21 cellular contexts compared by ENCODE assay signal in genomic region chr17:77892031-77892430, GRCh38.
"Had no signal": no experiment of that assay in that cellular context is flagged by ENCODE, and none has a peak within 500 bp of the region (broad histone marks: within the 10 kb centered on the region; RNA-seq: fewer than 3 reads in every experiment).

No MANE protein-coding gene starts in this region.

- DNase-seq: activated CD4-positive, alpha-beta T cell treated with anti-CD3 and anti-CD28 coated beads, Interleukin-2, amount 50 U/mL, for 1 hour; activated CD8-positive, alpha-beta memory T cell treated with anti-CD3 and anti-CD28 coated beads, Interleukin-2, amount 50 U/mL, for 4 hours; activated T-cell treated with anti-CD3 and anti-CD28 coated beads, Interleukin-2, amount 50 U/mL, for 24 hours; brain microvascular endothelial cell; central memory CD4-positive, alpha-beta T cell; effector memory CD4-positive, alpha-beta T cell; nucleus accumbens; stimulated activated CD4-positive, alpha-beta T cell treated with anti-CD3 and anti-CD28 coated beads, Interleukin-12 subunit alpha, Interleukin-12 subunit beta, amount 100 ng/mL, for 4 hours; stimulated activated CD4-positive, alpha-beta T cell treated with anti-CD3 and anti-CD28 coated beads, Interleukin-4, amount 100 ng/mL, for 4 hours; substantia nigra; thyroid gland had no signal

- H3K27me3 ChIP-seq: ascending aorta, esophagus muscularis mucosa, thyroid gland had no signal

- H3K27me3 Mint-ChIP-seq: activated T-cell treated with anti-CD3 and anti-CD28 coated beads, Interleukin-2, amount 50 U/mL, for 24 hours; activated T-helper 17 cell treated with anti-CD3 and anti-CD28 coated beads, Interleukin-2, amount 50 U/mL, for 72 hours; natural killer cell treated with Interleukin-12 subunit alpha and Interleukin-12 subunit beta and Interleukin-15 and Interleukin-18, amount 100 ng/mL, for 72 hours; T-cell had no signal

- H3K36me3 Mint-ChIP-seq: activated naive CD4-positive, alpha-beta T cell treated with anti-CD3 and anti-CD28 coated beads, Interleukin-2, amount 50 U/mL, for 72 hours; natural killer cell treated with Interleukin-12 subunit alpha and Interleukin-12 subunit beta and Interleukin-15 and Interleukin-18, amount 100 ng/mL, for 72 hours; T-cell had no signal

- H3K9me3 Mint-ChIP-seq: activated naive CD4-positive, alpha-beta T cell treated with anti-CD3 and anti-CD28 coated beads, Interleukin-2, amount 50 U/mL, for 72 hours; activated T-cell treated with anti-CD3 and anti-CD28 coated beads, Interleukin-2, amount 50 U/mL, for 24 hours; activated T-helper 17 cell treated with anti-CD3 and anti-CD28 coated beads, Interleukin-2, amount 50 U/mL, for 72 hours; natural killer cell treated with Interleukin-12 subunit alpha and Interleukin-12 subunit beta and Interleukin-15 and Interleukin-18, amount 100 ng/mL, for 72 hours; stimulated activated naive CD8-positive, alpha-beta T cell treated with anti-CD3 and anti-CD28 coated beads, Interleukin-15, Interleukin-2, amounts not matched to agents 100 ng/mL and 50 ng/mL, for 24 hours; T-cell; T-helper 2 cell treated with Interferon-gamma antibody and Interleukin-4, amounts not matched to agents 5 μg/mL and 100 μg/mL, for 36 hours had no signal

- H3K27ac ChIP-seq: ascending aorta, brain microvascular endothelial cell, esophagus muscularis mucosa, thyroid gland, VCaP had no signal

- H3K9me3 ChIP-seq: ascending aorta, esophagus muscularis mucosa, thyroid gland had no signal

- H3K4me3 Mint-ChIP-seq: activated T-cell treated with anti-CD3 and anti-CD28 coated beads, Interleukin-2, amount 50 U/mL, for 24 hours; activated T-helper 17 cell treated with anti-CD3 and anti-CD28 coated beads, Interleukin-2, amount 50 U/mL, for 72 hours; natural killer cell treated with Interleukin-12 subunit alpha and Interleukin-12 subunit beta and Interleukin-15 and Interleukin-18, amount 100 ng/mL, for 72 hours; stimulated activated naive CD8-positive, alpha-beta T cell treated with anti-CD3 and anti-CD28 coated beads, Interleukin-15, Interleukin-2, amounts not matched to agents 100 ng/mL and 50 ng/mL, for 24 hours; T-cell; T-helper 2 cell treated with Interferon-gamma antibody and Interleukin-4, amounts not matched to agents 5 μg/mL and 100 μg/mL, for 36 hours had no signal

- H3K36me3 ChIP-seq: ascending aorta, brain microvascular endothelial cell, esophagus muscularis mucosa, thyroid gland had no signal

- H3K4me3 ChIP-seq: ascending aorta, esophagus muscularis mucosa, thyroid gland had no signal

- H3K27ac Mint-ChIP-seq: activated naive CD4-positive, alpha-beta T cell treated with anti-CD3 and anti-CD28 coated beads, Interleukin-2, amount 50 U/mL, for 72 hours; activated T-cell treated with anti-CD3 and anti-CD28 coated beads, Interleukin-2, amount 50 U/mL, for 24 hours; natural killer cell treated with Interleukin-12 subunit alpha and Interleukin-12 subunit beta and Interleukin-15 and Interleukin-18, amount 100 ng/mL, for 72 hours; stimulated activated naive CD8-positive, alpha-beta T cell treated with anti-CD3 and anti-CD28 coated beads, Interleukin-15, Interleukin-2, amounts not matched to agents 100 ng/mL and 50 ng/mL, for 24 hours; T-cell; T-helper 2 cell treated with Interferon-gamma antibody and Interleukin-4, amounts not matched to agents 5 μg/mL and 100 μg/mL, for 36 hours had no signal

- ATAC-seq: activated CD4-positive, CD25-positive, alpha-beta regulatory T cell treated with anti-CD3 and anti-CD28 coated beads, Interleukin-2, amount 50 U/mL, for 24 hours; activated naive CD4-positive, alpha-beta T cell treated with anti-CD3 and anti-CD28 coated beads, Interleukin-2, amount 50 U/mL, for 72 hours; activated T-helper 17 cell treated with anti-CD3 and anti-CD28 coated beads, Interleukin-2, amount 50 U/mL, for 72 hours; natural killer cell treated with Interleukin-12 subunit alpha and Interleukin-12 subunit beta and Interleukin-15 and Interleukin-18, amount 100 ng/mL, for 72 hours; T-cell had no signal
